ENCODE assay signal across 25 cellular contexts in the genomic region with DNA sequence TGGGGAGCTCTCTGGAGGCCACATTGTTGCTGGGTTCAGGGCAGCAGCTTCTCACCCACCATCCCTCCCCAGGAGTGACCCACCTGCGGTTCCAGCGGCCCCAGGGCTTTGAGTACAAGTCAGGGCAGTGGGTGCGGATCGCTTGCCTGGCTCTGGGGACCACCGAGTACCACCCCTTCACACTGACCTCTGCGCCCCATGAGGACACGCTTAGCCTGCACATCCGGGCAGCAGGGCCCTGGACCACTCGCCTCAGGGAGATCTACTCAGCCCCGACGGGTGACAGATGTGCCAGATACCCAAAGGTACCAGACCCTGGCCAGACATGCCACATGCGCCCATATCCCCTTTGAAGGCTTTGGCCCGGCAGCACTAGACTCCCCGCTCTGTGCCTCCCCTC. TPM values are rescaled to one million over a fixed set of nuclear protein-coding genes. Genes with fewer than 3 reads are reported as not detected.
"Had no signal": no experiment of that assay in that cellular context is flagged by ENCODE, and none has a peak within 500 bp of the region (broad histone marks: within the 10 kb centered on the region; RNA-seq: fewer than 3 reads in every experiment).

No MANE protein-coding gene starts in this region.

- DNase-seq: activated CD4-positive, alpha-beta T cell treated with anti-CD3 and anti-CD28 coated beads, Interleukin-2, amount 50 U/mL, for 4 hours; activated gamma-delta T cell; activated T-cell treated with anti-CD3 and anti-CD28 coated beads, Interleukin-2, amount 50 U/mL, for 72 hours; adrenal gland; dermis blood vessel endothelial cell; effector memory CD8-positive, alpha-beta T cell; gastrocnemius medialis; heart left ventricle; kidney glomerular epithelial cell; left ventricle myocardium inferior; mesendoderm; naive thymus-derived CD8-positive, alpha-beta T cell; sigmoid colon; spleen; stimulated activated CD4-positive, alpha-beta T cell treated with anti-CD3 and anti-CD28 coated beads, Interleukin-4, amount 100 ng/mL, for 4 hours; stimulated activated naive CD4-positive, alpha-beta T cell; tibial artery; uterus had no signal

- H3K27ac Mint-ChIP-seq: activated naive CD4-positive, alpha-beta T cell treated with anti-CD3 and anti-CD28 coated beads, Interleukin-2, amount 50 U/mL, for 72 hours; activated T-cell treated with anti-CD3 and anti-CD28 coated beads, Interleukin-2, amount 50 U/mL, for 72 hours had no signal

- H3K36me3 Mint-ChIP-seq: activated naive CD4-positive, alpha-beta T cell treated with anti-CD3 and anti-CD28 coated beads, Interleukin-2, amount 50 U/mL, for 72 hours had no signal

- H3K4me3 Mint-ChIP-seq: activated T-cell treated with anti-CD3 and anti-CD28 coated beads, Interleukin-2, amount 50 U/mL, for 72 hours; effector memory CD8-positive, alpha-beta T cell; naive thymus-derived CD8-positive, alpha-beta T cell had no signal

- ATAC-seq: activated naive CD4-positive, alpha-beta T cell treated with anti-CD3 and anti-CD28 coated beads, Interleukin-2, amount 50 U/mL, for 72 hours; activated T-cell treated with anti-CD3 and anti-CD28 coated beads, Interleukin-2, amount 50 U/mL, for 72 hours; effector memory CD8-positive, alpha-beta T cell; gastrocnemius medialis; heart left ventricle; naive thymus-derived CD8-positive, alpha-beta T cell had no signal

- H3K4me3 ChIP-seq: adrenal gland, gastrocnemius medialis, heart left ventricle, left ventricle myocardium inferior, sigmoid colon, spleen, tibial artery, uterus had no signal

- H3K4me1 ChIP-seq: gastrocnemius medialis, uterus had no signal

- H3K36me3 ChIP-seq: adrenal gland, gastrocnemius medialis, heart left ventricle, left ventricle myocardium inferior, neutrophil, sigmoid colon, spleen, tibial artery, uterus had no signal

- H3K27me3 ChIP-seq: adrenal gland, gastrocnemius medialis, heart left ventricle, neutrophil, sigmoid colon, spleen, tibial artery, uterus had no signal

- H3K9me3 Mint-ChIP-seq: activated naive CD4-positive, alpha-beta T cell treated with anti-CD3 and anti-CD28 coated beads, Interleukin-2, amount 50 U/mL, for 72 hours; activated T-cell treated with anti-CD3 and anti-CD28 coated beads, Interleukin-2, amount 50 U/mL, for 72 hours; effector memory CD8-positive, alpha-beta T cell; naive thymus-derived CD8-positive, alpha-beta T cell had no signal

- H3K27me3 Mint-ChIP-seq: effector memory CD8-positive, alpha-beta T cell; naive thymus-derived CD8-positive, alpha-beta T cell had no signal

- FAIRE-seq: TTC549 had no signal

- H3K27ac ChIP-seq: gastrocnemius medialis, heart left ventricle, left ventricle myocardium inferior, neutrophil, sigmoid colon, spleen, tibial artery, uterus had no signal

- H3K9me3 ChIP-seq: adrenal gland, gastrocnemius medialis, heart left ventricle, left ventricle myocardium inferior, neutrophil, sigmoid colon, spleen, tibial artery, uterus had no signal

RNA-seq across cellular contexts. Expression of gene DUOX1, which starts 31.9 kb away (rescaled TPM):
- total RNA-seq: dermis blood vessel endothelial cell; naive thymus-derived CD8-positive, alpha-beta T cell; T-helper 2 cell treated with Interferon-gamma antibody and Interleukin-4, amounts not matched to agents 100 ng/mL and 5 ng/mL, for 36 hours had no signal

RNA-seq across cellular contexts. Expression of gene DUOXA1, which starts 32.0 kb away (rescaled TPM):
- total RNA-seq: activated CD8-positive, alpha-beta memory T cell treated with anti-CD3 and anti-CD28 coated beads for 36 hours; cerebellum; dermis blood vessel endothelial cell; gastrocnemius medialis; T-helper 2 cell treated with Interferon-gamma antibody and Interleukin-4, amounts not matched to agents 100 ng/mL and 5 ng/mL, for 36 hours had no signal

RNA-seq across cellular contexts. Expression of gene DUOXA2, which starts 47.5 kb away (rescaled TPM):
- total RNA-seq: activated CD8-positive, alpha-beta memory T cell treated with anti-CD3 and anti-CD28 coated beads for 36 hours; activated naive CD4-positive, alpha-beta T cell treated with anti-CD3 and anti-CD28 coated beads, Interleukin-2, amount 50 U/mL, for 72 hours; activated T-cell treated with anti-CD3 and anti-CD28 coated beads, Interleukin-2, amount 50 U/mL, for 72 hours; cerebellum; dermis blood vessel endothelial cell; gastrocnemius medialis; heart left ventricle; left ventricle myocardium inferior; naive thymus-derived CD8-positive, alpha-beta T cell; spleen; subcutaneous adipose tissue; T-helper 2 cell treated with Interferon-gamma antibody and Interleukin-4, amounts not matched to agents 100 ng/mL and 5 ng/mL, for 36 hours; uterus had no signal
- polyA plus RNA-seq: naive thymus-derived CD8-positive, alpha-beta T cell had no signal

RNA-seq across cellular contexts. Expression of gene DUOX2, which starts 47.7 kb away (rescaled TPM):
- total RNA-seq: cerebellum; dermis blood vessel endothelial cell; gastrocnemius medialis; naive thymus-derived CD8-positive, alpha-beta T cell; spleen; T-helper 2 cell treated with Interferon-gamma antibody and Interleukin-4, amounts not matched to agents 100 ng/mL and 5 ng/mL, for 36 hours had no signal
- polyA plus RNA-seq: naive thymus-derived CD8-positive, alpha-beta T cell had no signal
